In the genomic region with DNA sequence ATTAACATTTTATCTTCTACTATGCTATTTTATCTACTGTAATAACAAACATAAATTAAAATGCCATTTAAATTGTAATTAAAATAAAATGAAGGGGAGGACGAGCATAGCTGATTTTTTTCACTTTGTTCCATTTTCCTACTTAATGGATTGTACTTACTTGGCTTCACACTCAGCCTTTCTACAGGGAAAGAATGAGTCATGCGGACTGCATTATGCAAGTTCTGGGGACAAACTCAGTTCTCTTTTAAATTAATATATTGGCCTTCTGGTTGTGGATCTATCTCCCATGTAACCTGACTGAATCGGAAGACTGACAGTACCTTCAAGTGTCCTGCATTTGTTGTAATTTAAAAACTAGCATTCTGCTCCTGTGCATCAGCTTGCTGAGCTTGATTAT, we compare ENCODE assay signal across 21 cellular contexts. TPM values are rescaled to one million over a fixed set of nuclear protein-coding genes. Genes with fewer than 3 reads are reported as not detected.
A peak's percentile ranks its signal among the peaks of the same experiment; 100 is the strongest.
DNase-seq lines count a peak whose midpoint lies in the region; ATAC-seq and TF ChIP-seq lines count a peak whose summit lies in the region.
"Had no signal": no experiment of that assay in that cellular context is flagged by ENCODE, and none has a peak within 500 bp of the region (broad histone marks: within the 10 kb centered on the region; RNA-seq: fewer than 3 reads in every experiment).

No MANE protein-coding gene starts in this region.

- no peak overlapping the region for H3K4me3 Mint-ChIP-seq in activated CD8-positive, alpha-beta memory T cell treated with anti-CD3 and anti-CD28 coated beads, Interleukin-2, amount 10 ng/mL, durations not matched to agents 7 days and 5 days
- H3K4me3 Mint-ChIP-seq: activated naive CD8-positive, alpha-beta T cell treated with anti-CD3 and anti-CD28 coated beads, Interleukin-2, amount 10 ng/mL, durations not matched to agents 7 days and 5 days; nephron progenitor cell had no signal

- in situ Hi-C loops in GM13976 (cut with MboI; ENCODE audit: low sequenced_read_pairs, unreplicated experiment): no loop called here

- H3K9me3 Mint-ChIP-seq in activated CD8-positive, alpha-beta memory T cell treated with anti-CD3 and anti-CD28 coated beads, Interleukin-2, amount 10 ng/mL, durations not matched to agents 7 days and 5 days (ENCODE audit: low read depth): no peaks in the 10 kb centered on the region
- H3K9me3 Mint-ChIP-seq: activated naive CD8-positive, alpha-beta T cell treated with anti-CD3 and anti-CD28 coated beads, Interleukin-2, amount 10 ng/mL, durations not matched to agents 7 days and 5 days had no signal

- H3K27me3 Mint-ChIP-seq in activated CD8-positive, alpha-beta memory T cell treated with anti-CD3 and anti-CD28 coated beads, Interleukin-2, amount 10 ng/mL, durations not matched to agents 7 days and 5 days: no peaks in the 10 kb centered on the region
- H3K27me3 Mint-ChIP-seq: activated naive CD8-positive, alpha-beta T cell treated with anti-CD3 and anti-CD28 coated beads, Interleukin-2, amount 10 ng/mL, durations not matched to agents 7 days and 5 days had no signal

- DNase-seq in AG20443 (ENCODE audit: low spot score) (peak; percentile 25), MV-4-11 (lab: John Stamatoyannopoulos, UW) (peak; percentile 68), dermis blood vessel endothelial cell (peak; percentile 10), lung microvascular endothelial cell (ENCODE audit: low read depth in 2 of 2) (peak; percentile 43 to 84), GM13976 (ENCODE audit: low spot score) (no peak), iPS-NIHi7 (ENCODE audit: extremely low spot score) (no peak)
- no peak for DNase-seq in activated CD8-positive, alpha-beta memory T cell treated with anti-CD3 and anti-CD28 coated beads, Interleukin-2, amount 10 ng/mL, durations not matched to agents 7 days and 5 days
- DNase-seq: activated CD4-positive, alpha-beta T cell treated with anti-CD3 and anti-CD28 coated beads for 48 hours; activated naive CD8-positive, alpha-beta T cell treated with anti-CD3 and anti-CD28 coated beads, Interleukin-2, amount 10 ng/mL, durations not matched to agents 7 days and 5 days; activated T-cell treated with anti-CD3 and anti-CD28 coated beads for 4 hours; AML-193; erythroblast; hypothalamus; NCI-H2029 treated with DMSO at 0.1 percent for 48 hours; NCI-H524 treated with DMSO at 0.1 percent for 48 hours; nephron progenitor cell; RPMI8226 had no signal

- CTCF ChIA-PET in activated CD8-positive, alpha-beta memory T cell treated with anti-CD3 and anti-CD28 coated beads, Interleukin-2, amount 10 ng/mL, durations not matched to agents 7 days and 5 days (lab: Charles Lee): no interaction called here

- TF ChIP-seq CTCF in GM13976 (IDR thresholded peaks at IDR 0.05; ENCODE audit: borderline replicate concordance, control extremely low read depth, extremely low read depth, insufficient read depth, missing control alignments): no peak

- H3K27ac Mint-ChIP-seq in activated CD8-positive, alpha-beta memory T cell treated with anti-CD3 and anti-CD28 coated beads, Interleukin-2, amount 10 ng/mL, durations not matched to agents 7 days and 5 days: no peak overlapping the region
- H3K27ac Mint-ChIP-seq: activated naive CD8-positive, alpha-beta T cell treated with anti-CD3 and anti-CD28 coated beads, Interleukin-2, amount 10 ng/mL, durations not matched to agents 7 days and 5 days; nephron progenitor cell had no signal

- H3K4me1 Mint-ChIP-seq in activated CD8-positive, alpha-beta memory T cell treated with anti-CD3 and anti-CD28 coated beads, Interleukin-2, amount 10 ng/mL, durations not matched to agents 7 days and 5 days: no peaks in the 10 kb centered on the region
- H3K4me1 Mint-ChIP-seq: activated naive CD8-positive, alpha-beta T cell treated with anti-CD3 and anti-CD28 coated beads, Interleukin-2, amount 10 ng/mL, durations not matched to agents 7 days and 5 days had no signal

- no peaks in the 10 kb centered on the region for H3K36me3 Mint-ChIP-seq in activated CD8-positive, alpha-beta memory T cell treated with anti-CD3 and anti-CD28 coated beads, Interleukin-2, amount 10 ng/mL, durations not matched to agents 7 days and 5 days
- H3K36me3 Mint-ChIP-seq: activated naive CD8-positive, alpha-beta T cell treated with anti-CD3 and anti-CD28 coated beads, Interleukin-2, amount 10 ng/mL, durations not matched to agents 7 days and 5 days had no signal

- ATAC-seq in activated CD8-positive, alpha-beta memory T cell treated with anti-CD3 and anti-CD28 coated beads, Interleukin-2, amount 10 ng/mL, durations not matched to agents 7 days and 5 days: no peak
- ATAC-seq in GM19467 (IDR thresholded peaks at IDR 0.05; ENCODE audit: unreplicated experiment): no peak

RNA-seq across cellular contexts. Expression of a gene that starts 12.3 kb away (rescaled TPM):
- not detected in 2 replicates for total RNA-seq in dermis blood vessel endothelial cell
- not detected in 2 replicates for total RNA-seq in lung microvascular endothelial cell
- total RNA-seq in activated CD8-positive, alpha-beta memory T cell treated with anti-CD3 and anti-CD28 coated beads, Interleukin-2, amount 10 ng/mL, durations not matched to agents 7 days and 5 days: not detected
- total RNA-seq: activated naive CD8-positive, alpha-beta T cell treated with anti-CD3 and anti-CD28 coated beads, Interleukin-2, amount 10 ng/mL, durations not matched to agents 7 days and 5 days; cerebellum; liver; temporal lobe had no signal

RNA-seq across cellular contexts. Expression of a gene that starts 18.5 kb away (rescaled TPM):
- not detected in 2 replicates for total RNA-seq in dermis blood vessel endothelial cell
- not detected in 2 replicates for total RNA-seq in lung microvascular endothelial cell
- total RNA-seq in activated CD8-positive, alpha-beta memory T cell treated with anti-CD3 and anti-CD28 coated beads, Interleukin-2, amount 10 ng/mL, durations not matched to agents 7 days and 5 days: not detected
- total RNA-seq: activated naive CD8-positive, alpha-beta T cell treated with anti-CD3 and anti-CD28 coated beads, Interleukin-2, amount 10 ng/mL, durations not matched to agents 7 days and 5 days; cerebellum; liver; temporal lobe had no signal

RNA-seq across cellular contexts. Expression of a gene that starts 45.3 kb away (rescaled TPM):
- total RNA-seq in dermis blood vessel endothelial cell: not detected in 2 replicates
- total RNA-seq in lung microvascular endothelial cell: not detected in 2 replicates
- not detected for total RNA-seq in activated CD8-positive, alpha-beta memory T cell treated with anti-CD3 and anti-CD28 coated beads, Interleukin-2, amount 10 ng/mL, durations not matched to agents 7 days and 5 days
- total RNA-seq: activated naive CD8-positive, alpha-beta T cell treated with anti-CD3 and anti-CD28 coated beads, Interleukin-2, amount 10 ng/mL, durations not matched to agents 7 days and 5 days; cerebellum; liver; temporal lobe had no signal

Comparison
In these comparisons a context has a peak if more than half of its experiments do, and no peak if none do; other contexts are left out.
1. DNase-seq: peak in AG20443 (single experiment), MV-4-11 (single experiment), dermis blood vessel endothelial cell (single experiment) and lung microvascular endothelial cell (2 of 2); none in activated CD8-positive, alpha-beta memory T cell treated with anti-CD3 and anti-CD28 coated beads, Interleukin-2, amount 10 ng/mL, durations not matched to agents 7 days and 5 days (single experiment), GM13976 (single experiment) and iPS-NIHi7 (single experiment).